28 cellular contexts compared by ENCODE assay signal in the genomic region with DNA sequence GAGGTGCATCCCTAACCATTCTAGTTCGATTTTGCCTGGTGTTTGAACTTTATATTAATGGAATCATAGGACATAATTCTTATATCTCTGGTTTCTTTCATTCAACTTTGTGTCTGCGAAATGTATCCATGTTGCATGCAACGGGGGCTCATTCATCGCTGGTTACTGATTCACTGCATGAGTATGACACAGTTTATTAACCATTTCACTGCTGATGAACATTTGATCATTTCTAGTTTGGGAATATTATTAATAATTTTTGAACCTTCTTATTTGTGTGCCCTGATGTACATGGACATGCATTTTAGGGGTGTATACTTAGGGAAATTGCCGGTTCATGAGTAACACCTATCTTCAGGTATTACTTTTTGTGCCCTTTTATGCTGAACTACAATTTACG. TPM values are rescaled to one million over a fixed set of nuclear protein-coding genes. Genes with fewer than 3 reads are reported as not detected.
DNase-seq lines count a peak whose midpoint lies in the region; ATAC-seq, FAIRE-seq and TF ChIP-seq lines count a peak whose summit lies in the region.
"Had no signal": no experiment of that assay in that cellular context is flagged by ENCODE, and none has a peak within 500 bp of the region (broad histone marks: within the 10 kb centered on the region; RNA-seq: fewer than 3 reads in every experiment).

No MANE protein-coding gene starts in this region.

- TF ChIP-seq RAD21 in HepG2 (CRISPR knock-in tag; IDR thresholded peaks at IDR 0.05), result no peak

- H2AFZ ChIP-seq in HepG2 (ENCODE audit: low read length) (peak overlapping the region; percentile 42), osteoblast (ENCODE audit: low read length) (no peak overlapping the region)

- FAIRE-seq in HepG2 (lab: Jason Lieb, UNC), result no peak
- FAIRE-seq: A204.1, GM12878, GM12892, GM18507 had no signal

- TF ChIP-seq EP300 in HepG2 (IDR thresholded peaks at IDR 0.05; ENCODE audit: low read depth in 2 of 2, low read length in 2 of 2) (no peak), HepG2 (CRISPR knock-in tag; IDR thresholded peaks at IDR 0.05; ENCODE audit: borderline replicate concordance) (no peak), gastroesophageal sphincter (IDR thresholded peaks at IDR 0.05) (no peak)

- TSS peak; percentile 85 for BruUV-seq in HepG2 (replicated peaks; lab: Mats Ljungman, UMichigan)

- H3K9me3 ChIP-seq in HepG2 (ENCODE audit: low read length), result peaks cover 16% of the 10 kb centered on the region
- H3K9me3 ChIP-seq in right lobe of liver, result no peaks in the 10 kb centered on the region
- H3K9me3 ChIP-seq in osteoblast (ENCODE audit: low read depth, low read length), result no peaks in the 10 kb centered on the region
- peaks cover 0 to 29% (median 0%) of the 10 kb centered on the region in 3 donors for H3K9me3 ChIP-seq in gastroesophageal sphincter

- H3K79me2 ChIP-seq in HepG2 (ENCODE audit: insufficient read depth, low read length), result no peaks in the 10 kb centered on the region
- H3K79me2 ChIP-seq in osteoblast (ENCODE audit: insufficient read depth, low read length), result no peaks in the 10 kb centered on the region

- ATAC-seq in HepG2 (no peak), right lobe of liver (no peak), gastroesophageal sphincter (no peak)
- ATAC-seq: GM12878 had no signal

- peak overlapping the region; percentile 13 to 45 (median 43) for H3K4me3 ChIP-seq in HepG2 (replicated peaks in 1 of 3; ENCODE audit: insufficient read depth in 1 of 3, low read depth in 2 of 3, low read length in 3 of 3)
- H3K4me3 ChIP-seq in right lobe of liver, result no peak overlapping the region
- no peak overlapping the region for H3K4me3 ChIP-seq in osteoblast (ENCODE audit: insufficient read depth, low read length)
- H3K4me3 ChIP-seq in gastroesophageal sphincter, result no peak overlapping the region
- H3K4me3 ChIP-seq: BLaER1, GM12878 had no signal

- H3K36me3 ChIP-seq in HepG2 (replicated peaks in 1 of 2; ENCODE audit: control insufficient read depth in 1 of 2, insufficient read depth in 2 of 2, low read length in 2 of 2), result no peaks in the 10 kb centered on the region
- no peaks in the 10 kb centered on the region for H3K36me3 ChIP-seq in right lobe of liver
- no peaks in the 10 kb centered on the region for H3K36me3 ChIP-seq in osteoblast (ENCODE audit: insufficient read depth, low read length)
- H3K36me3 ChIP-seq in gastroesophageal sphincter, result no peaks in the 10 kb centered on the region
- H3K36me3 ChIP-seq: BE2C, BLaER1 had no signal

- peaks cover 67% of the 10 kb centered on the region for H3K4me1 ChIP-seq in HepG2 (ENCODE audit: insufficient read depth, low read length)
- no peaks in the 10 kb centered on the region for H3K4me1 ChIP-seq in right lobe of liver
- no peaks in the 10 kb centered on the region for H3K4me1 ChIP-seq in osteoblast (ENCODE audit: insufficient read depth, low read length)
- peaks cover 0 to 17% (median 0%) of the 10 kb centered on the region in 3 donors for H3K4me1 ChIP-seq in gastroesophageal sphincter
- H3K4me1 ChIP-seq: BE2C, BLaER1 had no signal

- peak; percentile 9 for DNase-seq in activated effector memory CD4-positive, alpha-beta T cell treated with anti-CD3 and anti-CD28 coated beads, Interleukin-2, amount 50 U/mL, for 16 hours
- DNase-seq in activated effector memory CD4-positive, alpha-beta T cell treated with Interleukin-2 at 50 U/mL for 16 hours, result no peak
- DNase-seq in HepG2 (ENCODE audit: low spot score), result no peak
- DNase-seq in right lobe of liver, result no peak
- DNase-seq in osteoblast (ENCODE audit: insufficient read length, low spot score, missing footprints), result peak; percentile 34
- DNase-seq: 8988T; ACHN; BE2C; C1 segment of cervical spinal cord; CD4-positive, alpha-beta memory T cell; CD4-positive, CD25-positive, alpha-beta regulatory T cell; CD8-positive, alpha-beta memory T cell; COR-L47; DMS 273 treated with DMSO at 0.1 percent for 48 hours; DMS153; DMS79; DND-41; EL; GDM1 had no signal

- H3K4me2 ChIP-seq in HepG2 (ENCODE audit: low read depth, low read length), result peak overlapping the region; percentile 74
- H3K4me2 ChIP-seq in osteoblast (ENCODE audit: insufficient read depth, low read length), result no peak overlapping the region
- H3K4me2 ChIP-seq: BLaER1 had no signal

- POLR2A ChIA-PET in HepG2 (lab: Yijun Ruan, JAX), result interaction anchor here (0.7 kb wide), 1 partner anchor 92 kb away, joined by 3 read pairs; the partner anchor contains the start of gene ATP5ME

- H3K27ac ChIP-seq in HepG2 (ENCODE audit: extremely low read length, insufficient read depth, low read length), result peak overlapping the region; percentile 64
- no peak overlapping the region for H3K27ac ChIP-seq in right lobe of liver
- no peak overlapping the region for H3K27ac ChIP-seq in osteoblast (ENCODE audit: low read depth, low read length)
- H3K27ac ChIP-seq in gastroesophageal sphincter, result no peak overlapping the region
- H3K27ac ChIP-seq: BLaER1 had no signal

- H4K20me1 ChIP-seq in HepG2 (ENCODE audit: insufficient read depth, low read length) (no peaks in the 10 kb centered on the region), osteoblast (ENCODE audit: insufficient read depth, low read length) (no peaks in the 10 kb centered on the region)
- H4K20me1 ChIP-seq: BLaER1 had no signal

- H3K27me3 ChIP-seq in HepG2 (ENCODE audit: control insufficient read depth in 1 of 2, insufficient read depth in 2 of 2, low read length in 2 of 2), result peaks cover 11 to 32% of the 10 kb centered on the region in 2 experiments
- peaks cover 0 to 13% of the 10 kb centered on the region in 2 donors for H3K27me3 ChIP-seq in right lobe of liver
- H3K27me3 ChIP-seq in osteoblast (ENCODE audit: insufficient read depth, low read length), result peaks cover 38% of the 10 kb centered on the region
- H3K27me3 ChIP-seq in gastroesophageal sphincter, result peaks cover 78% of the 10 kb centered on the region
- H3K27me3 ChIP-seq: BLaER1 had no signal

- in situ Hi-C loops in HepG2 (cut with HindIII; ENCODE audit: extremely low pct_ligation_motif_present, low pct_unique_long_range_greater_than_20kb), result no loop called here

- WGBS in HepG2 (ENCODE audit: low lambda C conversion rate), result 5% methylated on average over 6 of the region's 6 CpGs
- 27% methylated on average over 5 of the region's 6 CpGs for WGBS in right lobe of liver (ENCODE audit: insufficient coverage, low coverage, low lambda C conversion rate, missing lambda C conversion rate)
- 38 to 54% methylated on average over 5 to 6 of the region's 6 CpGs for WGBS in gastroesophageal sphincter (ENCODE audit: low coverage in 1 of 2), 2 donors

- TF ChIP-seq POLR2A in HepG2 (IDR thresholded peaks at IDR 0.05; ENCODE audit: insufficient read depth in 1 of 2, low read depth in 2 of 2, low read length in 2 of 2), result no peak
- TF ChIP-seq POLR2A in right lobe of liver (IDR thresholded peaks at IDR 0.05), result no peak
- TF ChIP-seq POLR2A in gastroesophageal sphincter (IDR thresholded peaks at IDR 0.05), result no peak

- CTCF ChIA-PET in HepG2 (lab: Yijun Ruan, JAX; ENCODE audit: low intra/inter-chr PET ratio, low total read pairs), result no interaction called here

- intact Hi-C loops in HepG2 (cut with micrococcal nuclease; ENCODE audit: unreplicated experiment), result no loop called here
- intact Hi-C loops in right lobe of liver (cut with DNase I), result no loop called here

- TF ChIP-seq CTCF in HepG2 (CRISPR knock-in tag; IDR thresholded peaks at IDR 0.05) (no peak), right lobe of liver (IDR thresholded peaks at IDR 0.05) (no peak), osteoblast (IDR thresholded peaks at IDR 0.05; ENCODE audit: extremely low read depth, low read depth, low read length) (no peak), gastroesophageal sphincter (IDR thresholded peaks at IDR 0.05) (no peak)

- peak overlapping the region; percentile 55; the same call in 1 of the 2 replicates for H3K9ac ChIP-seq in HepG2 (ENCODE audit: insufficient read depth, low read depth, low read length)
- H3K9ac ChIP-seq: BLaER1 had no signal

RNA-seq across cellular contexts. Expression of gene TMEM271, which starts 5.1 kb away (rescaled TPM):
- total RNA-seq in HepG2 (2016; rRNA removed; fragmentation: Illumina TruSeq; extraction: Trizol) (not detected in 2 replicates), right lobe of liver (not detected), osteoblast (not detected in 2 replicates), gastroesophageal sphincter (under 1 TPM in 1 of 4 donors, not detected in 3; 0.35 TPM)
- not detected in 2 replicates for total RNA-seq in HepG2 (2016; cell fraction: cytosol; rRNA removed; fragmentation: Illumina TruSeq; extraction: Trizol; ENCODE audit: low read depth)
- total RNA-seq in HepG2 (2016; cell fraction: insoluble cytoplasmic fraction; rRNA removed; fragmentation: Illumina TruSeq; extraction: Trizol), result not detected in 2 replicates
- total RNA-seq in HepG2 (2016; cell fraction: membrane; rRNA removed; fragmentation: Illumina TruSeq; extraction: Trizol), result not detected in 2 replicates
- total RNA-seq in HepG2 (2016; cell fraction: nucleus; rRNA removed; fragmentation: Illumina TruSeq; extraction: Trizol), result not detected in 2 replicates
- not detected in 2 replicates for polyA plus RNA-seq in HepG2 (2011; rRNA removed)
- polyA plus RNA-seq in HepG2 (2011; cell fraction: cytosol; rRNA removed), result 0.04 TPM in 1 of 2 replicates, not detected in the other
- not detected in 2 replicates for polyA plus RNA-seq in HepG2 (2011; cell fraction: nucleus; rRNA removed)
- 0.05 TPM in 1 of 2 replicates, not detected in the other for polyA plus RNA-seq in HepG2 (2012)
- polyA plus RNA-seq in HepG2 (2016; cell fraction: cytosol; fragmentation: Illumina TruSeq; extraction: Trizol; ENCODE audit: low read depth), result not detected in 2 replicates
- polyA plus RNA-seq in HepG2 (2016; cell fraction: insoluble cytoplasmic fraction; fragmentation: Illumina TruSeq; extraction: Trizol; ENCODE audit: low read depth), result not detected in 2 replicates
- polyA plus RNA-seq in HepG2 (2016; cell fraction: membrane; fragmentation: Illumina TruSeq; extraction: Trizol; ENCODE audit: low read depth), result not detected in 2 replicates
- not detected in 2 replicates for polyA plus RNA-seq in HepG2 (2016; cell fraction: nucleus; fragmentation: Illumina TruSeq; extraction: Trizol; ENCODE audit: insufficient read depth, low read depth)
- polyA minus RNA-seq in HepG2 (2011; rRNA and poly(A)+ RNA removed; ENCODE audit: low replicate concordance), result not detected in 2 replicates
- polyA minus RNA-seq in HepG2 (2011; cell fraction: cytosol; rRNA and poly(A)+ RNA removed), result not detected in 2 replicates
- not detected in 2 replicates for polyA minus RNA-seq in HepG2 (2011; cell fraction: nucleus; rRNA and poly(A)+ RNA removed)
- total RNA-seq: CD4-positive, alpha-beta memory T cell; CD4-positive, CD25-positive, alpha-beta regulatory T cell; CD8-positive, alpha-beta memory T cell; Daoy; GM12878 had no signal
- polyA plus RNA-seq: AG04450; CD14-positive monocyte; CD4-positive, alpha-beta memory T cell; CD4-positive, CD25-positive, alpha-beta regulatory T cell; CD8-positive, alpha-beta memory T cell; GM12878 had no signal

RNA-seq across cellular contexts. Expression of gene PDE6B, which starts 44.2 kb away (rescaled TPM):
- total RNA-seq in HepG2 (2016; rRNA removed; fragmentation: Illumina TruSeq; extraction: Trizol) (0.38 TPM in 1 of 2 replicates, not detected in the other), right lobe of liver (1 to 10 TPM in 1 of 6 experiments, under 1 TPM in 4, not detected in 1; 0.24 to 1.9 (median 0.76) TPM), osteoblast (not detected in 2 replicates), gastroesophageal sphincter (1 to 10 TPM in 3 of 4 donors, under 1 TPM in 1; 0.81 to 5.5 (median 1.8) TPM)
- total RNA-seq in HepG2 (2016; cell fraction: cytosol; rRNA removed; fragmentation: Illumina TruSeq; extraction: Trizol; ENCODE audit: low read depth), result 0.20 TPM in 1 of 2 replicates, not detected in the other
- 0.09 TPM in 1 of 2 replicates, not detected in the other for total RNA-seq in HepG2 (2016; cell fraction: insoluble cytoplasmic fraction; rRNA removed; fragmentation: Illumina TruSeq; extraction: Trizol)
- 0.25 TPM in 1 of 2 replicates, not detected in the other for total RNA-seq in HepG2 (2016; cell fraction: membrane; rRNA removed; fragmentation: Illumina TruSeq; extraction: Trizol)
- total RNA-seq in HepG2 (2016; cell fraction: nucleus; rRNA removed; fragmentation: Illumina TruSeq; extraction: Trizol), result not detected in 2 replicates
- polyA plus RNA-seq in HepG2 (2011; rRNA removed), result 0.38 and 0.40 TPM in 2 replicates
- polyA plus RNA-seq in HepG2 (2011; cell fraction: cytosol; rRNA removed), result 0.43 and 0.62 TPM in 2 replicates
- 0.33 and 0.45 TPM in 2 replicates for polyA plus RNA-seq in HepG2 (2011; cell fraction: nucleus; rRNA removed)
- polyA plus RNA-seq in HepG2 (2012), result 0.38 and 0.73 TPM in 2 replicates
- not detected in 2 replicates for polyA plus RNA-seq in HepG2 (2016; cell fraction: cytosol; fragmentation: Illumina TruSeq; extraction: Trizol; ENCODE audit: low read depth)
- polyA plus RNA-seq in HepG2 (2016; cell fraction: insoluble cytoplasmic fraction; fragmentation: Illumina TruSeq; extraction: Trizol; ENCODE audit: low read depth), result not detected in 2 replicates
- polyA plus RNA-seq in HepG2 (2016; cell fraction: membrane; fragmentation: Illumina TruSeq; extraction: Trizol; ENCODE audit: low read depth), result 0.13 TPM in 1 of 2 replicates, not detected in the other
- polyA plus RNA-seq in HepG2 (2016; cell fraction: nucleus; fragmentation: Illumina TruSeq; extraction: Trizol; ENCODE audit: insufficient read depth, low read depth), result not detected in 2 replicates
- polyA minus RNA-seq in HepG2 (2011; rRNA and poly(A)+ RNA removed; ENCODE audit: low replicate concordance), result 0.32 TPM in 1 of 2 replicates, not detected in the other
- 0.69 and 1.3 TPM in 2 replicates for polyA minus RNA-seq in HepG2 (2011; cell fraction: cytosol; rRNA and poly(A)+ RNA removed)
- 0.37 and 1.3 TPM in 2 replicates for polyA minus RNA-seq in HepG2 (2011; cell fraction: nucleus; rRNA and poly(A)+ RNA removed)

Comparison
In these comparisons a context has a peak if more than half of its experiments do, and no peak if none do; other contexts are left out.
1. DNase-seq: peak in activated effector memory CD4-positive, alpha-beta T cell treated with anti-CD3 and anti-CD28 coated beads, Interleukin-2, amount 50 U/mL, for 16 hours (single experiment) and osteoblast (single experiment); none in activated effector memory CD4-positive, alpha-beta T cell treated with Interleukin-2 at 50 U/mL for 16 hours (single experiment), HepG2 (single experiment) and right lobe of liver (0 of 3).
2. H3K4me3 ChIP-seq: peak in HepG2 (3 of 3); none in right lobe of liver (0 of 3), osteoblast (single experiment) and gastroesophageal sphincter (0 of 2).